ENCODE assay signal across 15 cellular contexts in genomic region chr4:53432528-53433424, GRCh38. TPM values are rescaled to one million over a fixed set of nuclear protein-coding genes. Genes with fewer than 3 reads are reported as not detected.
DNase-seq lines count a peak whose midpoint lies in the region; ATAC-seq and TF ChIP-seq lines count a peak whose summit lies in the region.
"Had no signal": no experiment of that assay in that cellular context is flagged by ENCODE, and none has a peak within 500 bp of the region (broad histone marks: within the 10 kb centered on the region; RNA-seq: fewer than 3 reads in every experiment).

No MANE protein-coding gene starts in this region.

- ATAC-seq in GM18907 (IDR thresholded peaks at IDR 0.05; ENCODE audit: unreplicated experiment): peak; percentile 67
- ATAC-seq in HG02840 (IDR thresholded peaks at IDR 0.05; ENCODE audit: low FRiP score, unreplicated experiment): peak; percentile 70
- no peak for ATAC-seq in T-helper 17 cell
- no peak for ATAC-seq in Right ventricle myocardium inferior

- H3K36me3 ChIP-seq in stomach: peaks cover 5 to 82% (median 72%) of the 10 kb centered on the region in 4 donors

- no peak overlapping the region for H3K4me3 Mint-ChIP-seq in T-helper 17 cell
- H3K4me3 Mint-ChIP-seq in nephron progenitor cell: no peak overlapping the region
- H3K4me3 Mint-ChIP-seq: B cell had no signal

- H3K27me3 Mint-ChIP-seq in T-helper 17 cell (no peaks in the 10 kb centered on the region), nephron progenitor cell (ENCODE audit: low read depth, poor library complexity) (no peaks in the 10 kb centered on the region)
- H3K27me3 Mint-ChIP-seq: B cell had no signal

- H3K4me1 Mint-ChIP-seq in T-helper 17 cell: peaks cover 14% of the 10 kb centered on the region
- no peaks in the 10 kb centered on the region for H3K4me1 Mint-ChIP-seq in nephron progenitor cell

- WGBS in stomach, 5 donors: 80 to 89% (median 85%) methylated on average over 4 of the region's 4 CpGs

- TF ChIP-seq POLR2A in stomach (IDR thresholded peaks at IDR 0.05): no peak

- TF ChIP-seq CTCF in GM12865 (IDR thresholded peaks at IDR 0.05; ENCODE audit: insufficient read depth, low read depth, low read length, missing control alignments): no peak
- no peak for TF ChIP-seq CTCF in nephron progenitor cell (IDR thresholded peaks at IDR 0.05)
- no peak for TF ChIP-seq CTCF in stomach (IDR thresholded peaks at IDR 0.05)

- peaks cover 3% of the 10 kb centered on the region for H3K36me3 Mint-ChIP-seq in T-helper 17 cell (ENCODE audit: low read depth)
- H3K36me3 Mint-ChIP-seq in nephron progenitor cell (ENCODE audit: low read depth): peaks cover 75% of the 10 kb centered on the region

- no peaks in the 10 kb centered on the region for H3K27me3 ChIP-seq in stomach
- H3K27me3 ChIP-seq: right atrium auricular region, SJSA1 had no signal

- intact Hi-C loops in Right ventricle myocardium inferior (cut with DNase I) (no loop called here), stomach (cut with DNase I; ENCODE audit: low total_unique reads) (no loop called here)

- no peaks in the 10 kb centered on the region for H3K9me3 Mint-ChIP-seq in nephron progenitor cell

- peak overlapping the region; percentile 6 for H3K27ac Mint-ChIP-seq in T-helper 17 cell
- H3K27ac Mint-ChIP-seq in nephron progenitor cell: no peak overlapping the region
- H3K27ac Mint-ChIP-seq: B cell had no signal

- no peak overlapping the region for H3K4me3 ChIP-seq in GM12865 (ENCODE audit: low read depth, low read length)
- no peak overlapping the region for H3K4me3 ChIP-seq in stomach
- H3K4me3 ChIP-seq: right atrium auricular region, SJSA1 had no signal

- H3K27ac ChIP-seq in stomach: no peak overlapping the region
- H3K27ac ChIP-seq: right atrium auricular region, SJSA1 had no signal

- H3K4me1 ChIP-seq in stomach: no peaks in the 10 kb centered on the region
- H3K4me1 ChIP-seq: right atrium auricular region, SJSA1 had no signal

- TF ChIP-seq EP300 in stomach (IDR thresholded peaks at IDR 0.05): no peak

- no peaks in the 10 kb centered on the region for H3K9me3 ChIP-seq in T-helper 17 cell (ENCODE audit: control insufficient read depth, low read length, poor library complexity, severe bottlenecking)
- H3K9me3 ChIP-seq in stomach: no peaks in the 10 kb centered on the region
- H3K9me3 ChIP-seq: right atrium auricular region, SJSA1 had no signal

- DNase-seq in GM12865 (ENCODE audit: low read depth): peak; percentile 57
- no peak for DNase-seq in T-helper 17 cell
- no peak for DNase-seq in NCI-H1417 treated with DMSO at 0.1 percent for 48 hours (lab: John Stamatoyannopoulos, UW)
- no peak for DNase-seq in Right ventricle myocardium inferior (ENCODE audit: missing footprints)
- no peak for DNase-seq in nephron progenitor cell
- no peak for DNase-seq in stomach
- DNase-seq: foreskin melanocyte; KBM-7; NCI-H146; stimulated activated CD4-positive, alpha-beta T cell treated with anti-CD3 and anti-CD28 coated beads, Interleukin-4, amount 100 ng/mL, for 24 hours had no signal

RNA-seq across cellular contexts. Expression of gene FIP1L1, which starts 55.3 kb away (rescaled TPM):
- total RNA-seq in T-helper 17 cell (10 to 100 TPM; 57.5 to 80.7 TPM), Right ventricle myocardium inferior (26.0 TPM), stomach (10 to 100 TPM; 28.0 to 91.1 (median 49.0) TPM)
- 10 to 100 TPM; 19.9 to 30.1 (median 21.5) TPM for polyA plus RNA-seq in stomach

Comparison
In these comparisons a context has a peak if more than half of its experiments do, and no peak if none do; other contexts are left out.
1. ATAC-seq: peak in GM18907 (single experiment) and HG02840 (single experiment); none in T-helper 17 cell (single experiment) and Right ventricle myocardium inferior (single experiment).